Comparison of ENCODE assay signal across 8 cellular contexts in genomic region chr2:201780674-201781582, GRCh38.
DNase-seq lines count a peak whose midpoint lies in the region; ATAC-seq and FAIRE-seq lines count a peak whose summit lies in the region.

ALS2 (minus strand) TSS chr2:201780933; CDS start chr2:201768885, 12,048 bp downstream.

- ATAC-seq in GM19023 (IDR thresholded peaks at IDR 0.05; ENCODE audit: unreplicated experiment), result peak; percentile 96
- peak; percentile 95 for ATAC-seq in HG03280 (IDR thresholded peaks at IDR 0.05; ENCODE audit: unreplicated experiment)

- FAIRE-seq in islet of Langerhans (lab: Jason Lieb, UNC), result peak; percentile 97

- peak; percentile 90 for DNase-seq in AG08396 (ENCODE audit: low spot score)
- peak; percentile 97 for DNase-seq in NCI-H345 treated with DMSO at 0.1 percent for 48 hours (lab: John Stamatoyannopoulos, UW; ENCODE audit: unreplicated experiment)
- DNase-seq in activated CD4-positive, CD25-positive, alpha-beta regulatory T cell treated with anti-CD3 and anti-CD28 coated beads, Interleukin-2, amount 50 U/mL, for 16 hours (ENCODE audit: low read depth, low spot score), result peak; percentile 89
- peak; percentile 100 for DNase-seq in cerebellar cortex (ENCODE audit: low spot score)
- peak; percentile 93 for DNase-seq in stimulated activated CD4-positive, alpha-beta T cell treated with anti-CD3 and anti-CD28 coated beads, Interleukin-12 subunit alpha, Interleukin-12 subunit beta, amount 100 ng/mL, for 4 hours

Comparison
In these comparisons a context has a peak if more than half of its experiments do, and no peak if none do; other contexts are left out.
1. Peak in every context shown above with its lines: DNase-seq and ATAC-seq.